Comparison of ENCODE assay signal across 6 cellular contexts in the genomic region with DNA sequence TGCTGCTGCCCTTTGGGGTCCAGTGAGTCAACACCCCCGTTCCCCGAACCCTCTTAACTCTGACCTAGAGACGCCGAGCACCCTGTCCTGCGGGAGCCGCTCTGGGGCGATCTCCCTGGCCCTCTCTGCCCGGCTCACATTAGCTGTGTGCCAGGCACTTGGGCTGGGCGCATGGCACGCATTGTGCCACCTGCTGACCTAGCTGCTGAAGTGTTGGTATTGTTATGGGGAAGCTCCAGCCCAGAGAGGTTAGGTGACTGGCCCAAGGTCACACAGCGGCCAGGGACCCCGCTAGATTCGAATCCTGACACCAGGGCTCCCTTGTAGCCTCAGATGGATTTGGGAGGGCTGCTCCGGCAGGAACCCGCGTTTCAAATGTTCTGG. TPM values are rescaled to one million over a fixed set of nuclear protein-coding genes. Genes with fewer than 3 reads are reported as not detected.
DNase-seq lines count a peak whose midpoint lies in the region; ATAC-seq and TF ChIP-seq lines count a peak whose summit lies in the region.

No MANE protein-coding gene starts in this region.

- TF ChIP-seq CTCF in HEK293 (tag by site-specific recombination; IDR thresholded peaks at IDR 0.05) (no peak), astrocyte of the cerebellum (IDR thresholded peaks at IDR 0.05; ENCODE audit: low read depth, low read length, missing control alignments) (no peak)

- H3K36me3 Mint-ChIP-seq in naive B cell, result no peaks in the 10 kb centered on the region

- no peaks in the 10 kb centered on the region for H3K9me3 Mint-ChIP-seq in naive B cell

- H3K9me3 ChIP-seq in HEK293 (ENCODE audit: control insufficient read depth, insufficient read depth, low read depth, low read length), result no peaks in the 10 kb centered on the region

- H3K4me3 ChIP-seq in HEK293 (ENCODE audit: low read depth, low read length) (peak overlapping the region; percentile 68), astrocyte of the cerebellum (ENCODE audit: low read depth, low read length) (peak overlapping the region; percentile 75)

- DNase-seq in astrocyte of the cerebellum (ENCODE audit: low read depth) (no peak), naive B cell (no peak), HuH-7 (ENCODE audit: low spot score) (no peak)

- H3K27ac Mint-ChIP-seq in naive B cell, result peak overlapping the region in 5 of 6 donors; percentile 78 to 99 (median 95)

- H3K36me3 ChIP-seq in HEK293 (ENCODE audit: control insufficient read depth in 2 of 2, insufficient read depth in 1 of 2, low read length in 2 of 2), result peaks cover 0 to 4% of the 10 kb centered on the region in 2 experiments; a peak in 2 of 3 replicates

- peak overlapping the region; percentile 95 for H3K27ac ChIP-seq in HEK293 (ENCODE audit: extremely low read depth, low read depth, low read length)

- no peaks in the 10 kb centered on the region for H3K27me3 Mint-ChIP-seq in naive B cell

- in situ Hi-C loops in astrocyte of the cerebellum (cut with HindIII; ENCODE audit: low sequenced_read_pairs), result no loop called here

- CTCF ChIA-PET in HEK293 (lab: Yijun Ruan, JAX), result interaction anchor here (1.0 to 1.4 kb wide), 3 partner anchors 11 to 24 kb away, joined by 3 to 4 read pairs (median 3); no protein-coding TSS in a partner anchor

- ATAC-seq in naive B cell (ENCODE audit: low read depth in 2 of 2), result no peak
- no peak for ATAC-seq in GM21723 (IDR thresholded peaks at IDR 0.05; ENCODE audit: unreplicated experiment)
- no peak for ATAC-seq in GM19452 (IDR thresholded peaks at IDR 0.05; ENCODE audit: unreplicated experiment)

- H3K4me1 Mint-ChIP-seq in naive B cell, result peaks cover 24 to 57% (median 39%) of the 10 kb centered on the region in 3 donors

- H3K4me3 Mint-ChIP-seq in naive B cell, result peak overlapping the region; percentile 94 to 97 (median 96)

- POLR2A ChIA-PET in HEK293 (lab: Yijun Ruan, JAX), result interaction anchor here (0.9 to 2.4 kb wide), 10 partner anchors 8 to 278 kb away, joined by 3 to 16 read pairs (median 6); a partner anchor contains a TSS

- peaks cover 7% of the 10 kb centered on the region; the same call in 1 of the 2 replicates for H3K4me1 ChIP-seq in HEK293 (ENCODE audit: control insufficient read depth, insufficient read depth, low read length)

TF ChIP-seq in HEK293, 187 proteins besides CTCF, POLR2A, EP300 and RAD21:
- peak; percentile 99; the same call in 1 of the 2 replicates for TF ChIP-seq ZNF768 (tag by site-specific recombination; IDR thresholded peaks at IDR 0.05)
- TF ChIP-seq, protein P1, sequence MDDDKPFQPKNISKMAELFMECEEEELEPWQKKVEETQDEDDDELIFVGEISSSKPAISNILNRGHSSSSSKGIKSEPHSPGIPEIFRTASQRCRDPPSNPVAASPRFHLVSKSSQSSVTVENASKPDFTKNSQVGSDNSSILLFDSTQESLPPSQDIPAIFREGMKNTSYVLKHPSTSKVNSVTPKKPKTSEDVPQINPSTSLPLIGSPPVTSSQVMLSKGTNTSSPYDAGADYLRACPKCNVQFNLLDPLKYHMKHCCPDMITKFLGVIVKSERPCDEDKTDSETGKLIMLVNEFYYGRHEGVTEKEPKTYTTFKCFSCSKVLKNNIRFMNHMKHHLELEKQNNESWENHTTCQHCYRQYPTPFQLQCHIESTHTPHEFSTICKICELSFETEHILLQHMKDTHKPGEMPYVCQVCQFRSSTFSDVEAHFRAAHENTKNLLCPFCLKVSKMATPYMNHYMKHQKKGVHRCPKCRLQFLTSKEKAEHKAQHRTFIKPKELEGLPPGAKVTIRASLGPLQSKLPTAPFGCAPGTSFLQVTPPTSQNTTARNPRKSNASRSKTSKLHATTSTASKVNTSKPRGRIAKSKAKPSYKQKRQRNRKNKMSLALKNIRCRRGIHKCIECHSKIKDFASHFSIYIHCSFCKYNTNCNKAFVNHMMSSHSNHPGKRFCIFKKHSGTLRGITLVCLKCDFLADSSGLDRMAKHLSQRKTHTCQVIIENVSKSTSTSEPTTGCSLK (tag by site-specific recombination; IDR thresholded peaks at IDR 0.05), result no peak
TF ChIP-seq in HEK293: peak in this region for 1.

RNA-seq across cellular contexts. Expression of a gene that starts 1.1 kb away (rescaled TPM):
- 1 to 10 TPM in 2 of 6 donors, under 1 TPM in 3, not detected in 1; 0.55 to 1.6 (median 0.90) TPM for polyA plus RNA-seq in naive B cell (ENCODE audit: low read depth in 6 of 6)

RNA-seq across cellular contexts. Expression of a gene that starts 8.1 kb away (rescaled TPM):
- polyA plus RNA-seq in naive B cell (ENCODE audit: low read depth in 6 of 6), result 100 to 1,000 TPM in 1 of 6 donors, 10 to 100 TPM in 5; 40.6 to 104 (median 55.5) TPM

RNA-seq across cellular contexts. Expression of a gene that starts 13.0 kb away (rescaled TPM):
- 10 to 100 TPM; 26.7 to 48.2 (median 32.9) TPM for polyA plus RNA-seq in naive B cell (ENCODE audit: low read depth in 6 of 6)

RNA-seq across cellular contexts. Expression of a gene that starts 17.8 kb away (rescaled TPM):
- polyA plus RNA-seq in naive B cell (ENCODE audit: low read depth in 6 of 6), result 10 to 100 TPM; 17.1 to 34.9 (median 23.6) TPM

RNA-seq across cellular contexts. Expression of a gene that starts 23.7 kb away (rescaled TPM):
- polyA plus RNA-seq in naive B cell (ENCODE audit: low read depth in 6 of 6), result 1 to 10 TPM in 5 of 6 donors, not detected in 1; 1.5 to 2.9 (median 2.4) TPM
